In the genomic region with DNA sequence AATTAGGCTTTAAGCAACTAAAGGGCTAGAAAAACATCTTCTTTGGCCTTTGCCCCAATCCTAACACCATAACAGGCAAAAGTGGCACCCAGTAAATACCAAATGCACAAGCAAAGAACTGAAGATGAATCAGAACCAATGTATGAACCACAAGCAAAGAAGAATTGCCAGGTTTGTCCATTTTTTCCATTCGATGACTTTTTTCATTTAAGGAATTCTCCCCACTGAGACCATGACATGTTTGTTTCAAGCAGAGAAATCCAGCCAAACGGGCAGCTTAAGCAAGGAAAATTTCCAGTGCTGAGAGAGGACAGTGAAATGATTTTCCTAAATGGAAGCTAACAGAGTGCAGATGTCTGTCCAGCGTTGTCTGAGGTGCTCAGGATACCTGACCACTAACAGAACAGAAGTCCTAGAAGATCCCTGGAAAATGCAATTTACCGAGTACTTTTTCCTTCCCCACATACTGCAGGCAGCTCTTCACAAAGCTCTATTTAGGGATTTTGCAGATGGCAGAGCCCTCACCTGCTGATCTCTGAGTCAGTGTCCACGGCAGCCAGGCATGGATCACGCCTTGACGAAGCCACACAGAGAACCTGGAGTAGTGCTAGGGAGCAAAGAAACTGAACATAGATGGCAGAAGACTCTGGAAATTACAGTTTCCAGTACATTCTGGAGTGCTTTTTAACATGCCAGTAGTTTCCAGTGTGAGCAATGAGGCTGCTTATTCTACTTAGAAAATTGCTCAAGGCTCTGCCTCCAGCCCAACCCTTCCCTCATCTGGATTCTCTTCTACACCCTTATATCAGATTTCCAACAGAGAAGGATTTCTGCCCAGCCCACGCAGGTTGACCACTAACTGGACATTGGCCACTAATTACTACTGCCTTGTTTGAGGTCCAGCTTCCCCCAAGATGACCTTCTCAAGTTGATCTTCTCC, we compare ENCODE assay signal across 34 cellular contexts.
DNase-seq lines count a peak whose midpoint lies in the region; ATAC-seq, FAIRE-seq and TF ChIP-seq lines count a peak whose summit lies in the region.
"Had no signal": no experiment of that assay in that cellular context is flagged by ENCODE, and none has a peak within 500 bp of the region (broad histone marks: within the 10 kb centered on the region; RNA-seq: fewer than 3 reads in every experiment).

No MANE protein-coding gene starts in this region.

- BruUV-seq in mammary epithelial cell (replicated peaks; lab: Mats Ljungman, UMichigan) (no TSS peak), MCF 10A (replicated peaks; lab: Mats Ljungman, UMichigan) (no TSS peak)

- in situ Hi-C loops in mammary epithelial cell (cut with MboI; ENCODE audit: low sequenced_read_pairs in 2 of 2) = no loop called here

- no peak overlapping the region for H3K4me2 ChIP-seq in mammary epithelial cell (ENCODE audit: insufficient read depth, low read depth, low read length)
- H3K4me2 ChIP-seq in osteoblast (ENCODE audit: insufficient read depth, low read length) = peak overlapping the region; percentile 51
- H3K4me2 ChIP-seq: KMS-11, PC-9, smooth muscle cell had no signal

- H3K27me3 ChIP-seq in mammary epithelial cell (ENCODE audit: insufficient read depth, low read length) (no peaks in the 10 kb centered on the region), osteoblast (ENCODE audit: insufficient read depth, low read length) (no peaks in the 10 kb centered on the region)
- H3K27me3 ChIP-seq: colonic mucosa, ovary, testis had no signal

- H3K9me3 Mint-ChIP-seq in MCF 10A (ENCODE audit: unreplicated experiment) (peaks cover 13% of the 10 kb centered on the region), T-cell (peaks cover 0 to 4% (median 0%) of the 10 kb centered on the region in 3 donors)
- H3K9me3 Mint-ChIP-seq: activated CD8-positive, alpha-beta T cell treated with anti-CD3 and anti-CD28 coated beads for 36 hours; activated T-helper 2 cell treated with anti-CD3 and anti-CD28 coated beads, Interferon-gamma antibody, Interleukin-2, Interleukin-4, amounts not matched to agents 10 μg/mL and 5 μg/mL and 100 μg/mL, durations not matched to agents 14 hours and 24 hours and 36 hours; T-helper 2 cell treated with Interferon-gamma antibody and Interleukin-4, amounts not matched to agents 5 μg/mL and 100 μg/mL, for 36 hours had no signal

- H3K4me3 ChIP-seq in mammary epithelial cell (replicated peaks in 1 of 3; ENCODE audit: insufficient read depth in 1 of 3, low read depth in 2 of 3, low read length in 3 of 3) = no peak overlapping the region
- H3K4me3 ChIP-seq in osteoblast (ENCODE audit: insufficient read depth, low read length) = peak overlapping the region; percentile 12
- H3K4me3 ChIP-seq: colonic mucosa, ovary, PC-9, smooth muscle cell, testis had no signal

- POLR2A ChIA-PET in MCF 10A (lab: Yijun Ruan, JAX) = no interaction called here
- POLR2A ChIA-PET in T-cell (lab: Charles Lee) = no interaction called here

- H3K4me3 Mint-ChIP-seq in MCF 10A (ENCODE audit: unreplicated experiment) (no peak overlapping the region), T-cell (no peak overlapping the region)
- H3K4me3 Mint-ChIP-seq: activated CD8-positive, alpha-beta T cell treated with anti-CD3 and anti-CD28 coated beads for 36 hours; CD4-positive, alpha-beta memory T cell; T-helper 2 cell treated with Interferon-gamma antibody and Interleukin-4, amounts not matched to agents 5 μg/mL and 100 μg/mL, for 36 hours had no signal

- CTCF ChIA-PET in mammary epithelial cell (lab: Charles Lee; ENCODE audit: low non-redundant PET) (no interaction called here), MCF 10A (lab: Yijun Ruan, JAX) (interaction anchor here (0.8 kb wide), 1 partner anchor 21 kb away, joined by 5 read pairs; no protein-coding TSS in a partner anchor), T-cell (lab: Charles Lee) (no interaction called here)

- FAIRE-seq in HTR-8/SVneo (lab: Jason Lieb, UNC) = peak; percentile 9
- FAIRE-seq: bronchial epithelial cell, H54, urothelium cell line had no signal

- H4K20me1 ChIP-seq in mammary epithelial cell (ENCODE audit: insufficient read depth, low read length) (no peaks in the 10 kb centered on the region), osteoblast (ENCODE audit: insufficient read depth, low read length) (no peaks in the 10 kb centered on the region)

- no peak for ATAC-seq in T-cell (replicated peaks in 1 of 4)
- ATAC-seq in HG03135 (IDR thresholded peaks at IDR 0.05; ENCODE audit: unreplicated experiment) = no peak
- ATAC-seq: activated CD8-positive, alpha-beta T cell treated with anti-CD3 and anti-CD28 coated beads for 36 hours had no signal

- H3K9ac ChIP-seq in mammary epithelial cell (ENCODE audit: insufficient read depth, low read length) = no peak overlapping the region
- H3K9ac ChIP-seq: KMS-11 had no signal

- H3K79me2 ChIP-seq in mammary epithelial cell (ENCODE audit: insufficient read depth, low read length) (no peaks in the 10 kb centered on the region), osteoblast (ENCODE audit: insufficient read depth, low read length) (no peaks in the 10 kb centered on the region)

- H3K27me3 Mint-ChIP-seq in MCF 10A (ENCODE audit: insufficient read depth, unreplicated experiment) = no peaks in the 10 kb centered on the region
- H3K27me3 Mint-ChIP-seq in T-cell = peaks cover 2 to 14% of the 10 kb centered on the region in 2 donors
- H3K27me3 Mint-ChIP-seq: activated CD8-positive, alpha-beta T cell treated with anti-CD3 and anti-CD28 coated beads for 36 hours had no signal

- TF ChIP-seq CTCF in mammary epithelial cell (conservative IDR thresholded peaks at IDR 0.05 in 1 of 2, IDR thresholded peaks at IDR 0.05 in 1 of 2; ENCODE audit: extremely low read depth in 1 of 2, insufficient read depth in 1 of 2, low read depth in 1 of 2, low read length in 2 of 2) = no peak
- TF ChIP-seq CTCF in MCF 10A (IDR thresholded peaks at IDR 0.05; ENCODE audit: unreplicated experiment) = no peak
- no peak for TF ChIP-seq CTCF in osteoblast (IDR thresholded peaks at IDR 0.05; ENCODE audit: extremely low read depth, low read depth, low read length)

- DNase-seq in mammary epithelial cell = peak; percentile 23
- DNase-seq in MCF 10A (ENCODE audit: unreplicated experiment) = no peak
- no peak for DNase-seq in HTR-8/SVneo (ENCODE audit: insufficient read length, low spot score)
- DNase-seq in fibroblast of gingiva (ENCODE audit: low read depth) = peak; percentile 79
- peak; percentile 31 for DNase-seq in osteoblast (ENCODE audit: insufficient read length, low spot score, missing footprints)
- DNase-seq in stimulated activated naive CD4-positive, alpha-beta T cell (lab: John Stamatoyannopoulos, UW) = no peak
- DNase-seq in T-cell = no peak
- DNase-seq: activated CD8-positive, alpha-beta T cell treated with anti-CD3 and anti-CD28 coated beads for 36 hours; activated naive CD4-positive, alpha-beta T cell treated with anti-CD3 and anti-CD28 coated beads, Interleukin-2, amount 50 U/mL, for 16 hours; AML-193; amniotic stem cell; CD4-positive, alpha-beta memory T cell; colonic mucosa; effector CD4-positive, alpha-beta T cell; foreskin fibroblast; kidney glomerular epithelial cell; NCI-H1417 treated with DMSO at 0.1 percent for 48 hours; NCI-H2081; NCI-H226; NCI-H69; ovary; PC-9; SHP77 treated with DMSO at 0.1 percent for 48 hours; stimulated activated naive CD4-positive, alpha-beta T cell treated with Interleukin-2 at 50 U/mL for 16 hours; testis had no signal

- H3K9me3 ChIP-seq in mammary epithelial cell (replicated peaks; ENCODE audit: insufficient read depth, low read length) (no peaks in the 10 kb centered on the region), osteoblast (ENCODE audit: low read depth, low read length) (no peaks in the 10 kb centered on the region)
- H3K9me3 ChIP-seq: colonic mucosa, ovary, testis had no signal

- intact Hi-C loops in mammary epithelial cell (cut with micrococcal nuclease) = no loop called here
- intact Hi-C loops in MCF 10A (cut with micrococcal nuclease) = no loop called here

- H3K36me3 ChIP-seq in mammary epithelial cell (ENCODE audit: insufficient read depth, low read length) (no peaks in the 10 kb centered on the region), osteoblast (ENCODE audit: insufficient read depth, low read length) (peaks cover 3% of the 10 kb centered on the region)
- H3K36me3 ChIP-seq: colonic mucosa, ovary had no signal

- H3K27ac ChIP-seq in mammary epithelial cell (ENCODE audit: insufficient read depth, low read depth, low read length) (no peak overlapping the region), osteoblast (ENCODE audit: low read depth, low read length) (peak overlapping the region; percentile 88)
- H3K27ac ChIP-seq: 22Rv1, colonic mucosa, KMS-11, ovary, PC-9, testis had no signal

- H3K4me1 Mint-ChIP-seq in MCF 10A (ENCODE audit: insufficient read depth, unreplicated experiment) (no peaks in the 10 kb centered on the region), T-cell (no peaks in the 10 kb centered on the region)

- WGBS in mammary epithelial cell (ENCODE audit: low coverage, missing lambda C conversion rate) = 60% methylated on average over 8 of the region's 8 CpGs

- no peaks in the 10 kb centered on the region for H3K4me1 ChIP-seq in mammary epithelial cell (ENCODE audit: insufficient read depth, low read length)
- H3K4me1 ChIP-seq in osteoblast (ENCODE audit: insufficient read depth, low read length) = peaks cover 46% of the 10 kb centered on the region
- H3K4me1 ChIP-seq: colonic mucosa, testis had no signal

- dilution Hi-C loops in mammary epithelial cell (cut with HindIII; ENCODE audit: low sequenced_read_pairs) = no loop called here

- H3K36me3 Mint-ChIP-seq in MCF 10A (ENCODE audit: insufficient read depth, unreplicated experiment) (no peaks in the 10 kb centered on the region), T-cell (no peaks in the 10 kb centered on the region)
- H3K36me3 Mint-ChIP-seq: CD4-positive, alpha-beta memory T cell had no signal

- H3K27ac Mint-ChIP-seq in MCF 10A (ENCODE audit: low read depth, unreplicated experiment) (no peak overlapping the region), T-cell (no peak overlapping the region)
- H3K27ac Mint-ChIP-seq: activated CD8-positive, alpha-beta T cell treated with anti-CD3 and anti-CD28 coated beads for 36 hours; activated T-helper 2 cell treated with anti-CD3 and anti-CD28 coated beads, Interferon-gamma antibody, Interleukin-2, Interleukin-4, amounts not matched to agents 10 μg/mL and 5 μg/mL and 100 μg/mL, durations not matched to agents 14 hours and 24 hours and 36 hours; CD4-positive, alpha-beta memory T cell; T-helper 2 cell treated with Interferon-gamma antibody and Interleukin-4, amounts not matched to agents 5 μg/mL and 100 μg/mL, for 36 hours had no signal

- no peak overlapping the region for H2AFZ ChIP-seq in mammary epithelial cell (ENCODE audit: low read depth, low read length)
- no peak overlapping the region for H2AFZ ChIP-seq in osteoblast (ENCODE audit: low read length)
- H2AFZ ChIP-seq: PC-9 had no signal

Comparison
In these comparisons a context has a peak if more than half of its experiments do, and no peak if none do; other contexts are left out.
1. DNase-seq: peak in mammary epithelial cell (single experiment), fibroblast of gingiva (single experiment) and osteoblast (single experiment); none in MCF 10A (single experiment), HTR-8/SVneo (single experiment), stimulated activated naive CD4-positive, alpha-beta T cell (0 of 6) and T-cell (0 of 34).